Comparison of ENCODE assay signal across 20 cellular contexts in the genomic region with DNA sequence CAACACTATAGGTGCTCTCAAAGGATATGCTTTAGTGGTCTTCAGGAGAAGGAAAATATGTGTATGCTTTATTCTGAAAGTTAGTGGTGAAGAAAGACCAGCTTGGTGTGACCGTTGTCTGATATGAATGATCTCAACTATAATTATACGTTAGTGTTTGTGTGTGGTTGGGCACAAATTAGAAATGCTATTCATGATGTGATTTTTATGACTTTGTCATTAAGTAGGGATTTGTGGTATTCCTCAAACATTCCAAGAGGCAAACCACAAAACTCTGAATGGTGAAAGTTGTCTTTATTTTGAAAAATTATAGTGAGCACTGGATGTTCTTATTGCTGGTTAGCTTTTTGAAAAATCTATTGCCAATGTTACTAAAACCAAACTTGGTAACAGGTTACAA. TPM values are rescaled to one million over a fixed set of nuclear protein-coding genes. Genes with fewer than 3 reads are reported as not detected.
DNase-seq lines count a peak whose midpoint lies in the region; TF ChIP-seq lines count a peak whose summit lies in the region.
"Had no signal": no experiment of that assay in that cellular context is flagged by ENCODE, and none has a peak within 500 bp of the region (broad histone marks: within the 10 kb centered on the region; RNA-seq: fewer than 3 reads in every experiment).

No MANE protein-coding gene starts in this region.

- peak overlapping the region; percentile 40 for H3K4me2 ChIP-seq in smooth muscle cell

- H3K4me3 Mint-ChIP-seq in nephron progenitor cell, result no peak overlapping the region
- H3K4me3 Mint-ChIP-seq in T-helper 2 cell treated with Interferon-gamma antibody and Interleukin-4, amounts not matched to agents 5 μg/mL and 100 μg/mL, for 36 hours, result no peak overlapping the region
- H3K4me3 Mint-ChIP-seq: activated CD4-positive, alpha-beta memory T cell treated with anti-CD3 and anti-CD28 coated beads, Interleukin-2, amount 10 ng/mL, durations not matched to agents 7 days and 5 days had no signal

- 5% methylated on average over 2 of the region's 2 CpGs for WGBS in smooth muscle cell (ENCODE audit: low lambda C conversion rate)

- peaks cover 8% of the 10 kb centered on the region for H3K4me1 ChIP-seq in smooth muscle cell (ENCODE audit: low read depth)

- H3K4me3 ChIP-seq in SK-N-MC (peak overlapping the region; percentile 54), fibroblast of the aortic adventitia (ENCODE audit: low read depth, low read length) (no peak overlapping the region), smooth muscle cell (no peak overlapping the region)

- no peak for TF ChIP-seq CTCF in fibroblast of the aortic adventitia (IDR thresholded peaks at IDR 0.05; ENCODE audit: insufficient read depth, low read length)
- no peak for TF ChIP-seq CTCF in smooth muscle cell (IDR thresholded peaks at IDR 0.05; ENCODE audit: borderline replicate concordance, insufficient read depth, poor library complexity, severe bottlenecking)
- TF ChIP-seq CTCF in nephron progenitor cell (IDR thresholded peaks at IDR 0.05), result no peak

- no peaks in the 10 kb centered on the region for H3K79me2 ChIP-seq in smooth muscle cell (ENCODE audit: low read depth)

- H3K36me3 Mint-ChIP-seq in nephron progenitor cell (ENCODE audit: low read depth), result no peaks in the 10 kb centered on the region
- H3K36me3 Mint-ChIP-seq in T-helper 2 cell treated with Interferon-gamma antibody and Interleukin-4, amounts not matched to agents 5 μg/mL and 100 μg/mL, for 36 hours (ENCODE audit: low read depth), result peaks cover 12% of the 10 kb centered on the region

- peak; percentile 54 for DNase-seq in GM03348 (ENCODE audit: low spot score)
- DNase-seq in SK-N-MC (ENCODE audit: low read depth, low spot score), result peak; percentile 83
- peak; percentile 80 for DNase-seq in fibroblast of the aortic adventitia (ENCODE audit: low read depth)
- no peak for DNase-seq in smooth muscle cell (lab: John Stamatoyannopoulos, UW; ENCODE audit: unreplicated experiment)
- DNase-seq in nephron progenitor cell, result no peak
- no peak for DNase-seq in GOT3 (lab: John Stamatoyannopoulos, UW)
- DNase-seq in SW 1271 (lab: John Stamatoyannopoulos, UW), result no peak
- no peak for DNase-seq in T-helper 2 cell treated with Interferon-gamma antibody and Interleukin-4, amounts not matched to agents 5 μg/mL and 100 μg/mL, for 36 hours (ENCODE audit: low spot score)
- DNase-seq: activated CD4-positive, alpha-beta memory T cell treated with anti-CD3 and anti-CD28 coated beads, Interleukin-2, amount 10 ng/mL, durations not matched to agents 7 days and 5 days; aorta; effector memory CD4-positive, alpha-beta T cell; glutamatergic neuron; Karpas-422; left colon; NCI-H187 treated with DMSO at 0.1 percent for 48 hours; NCI-H748 treated with DMSO at 0.1 percent for 48 hours; stimulated activated CD4-positive, alpha-beta T cell treated with anti-CD3 and anti-CD28 coated beads, Interleukin-2, amount 100 ng/mL, for 24 hours; stimulated activated CD8-positive, alpha-beta memory T cell treated with anti-CD3 and anti-CD28 coated beads, Interleukin-4, amount 100 ng/mL, for 48 hours; trophoblast cell had no signal

- peaks cover 11% of the 10 kb centered on the region for H3K27me3 ChIP-seq in smooth muscle cell (ENCODE audit: low read depth)

- peaks cover 36% of the 10 kb centered on the region for H3K27me3 Mint-ChIP-seq in nephron progenitor cell (ENCODE audit: low read depth, poor library complexity)
- H3K27me3 Mint-ChIP-seq in T-helper 2 cell treated with Interferon-gamma antibody and Interleukin-4, amounts not matched to agents 5 μg/mL and 100 μg/mL, for 36 hours (ENCODE audit: low read depth), result peaks cover 11% of the 10 kb centered on the region
- H3K27me3 Mint-ChIP-seq: activated CD4-positive, alpha-beta memory T cell treated with anti-CD3 and anti-CD28 coated beads, Interleukin-2, amount 10 ng/mL, durations not matched to agents 7 days and 5 days had no signal

- H2AFZ ChIP-seq in smooth muscle cell (ENCODE audit: low read depth), result no peak overlapping the region

- H3K9ac ChIP-seq in SK-N-MC (ENCODE audit: insufficient read length), result no peak overlapping the region
- H3K9ac ChIP-seq in smooth muscle cell (ENCODE audit: low read depth), result no peak overlapping the region

- H3K4me1 Mint-ChIP-seq in nephron progenitor cell, result no peaks in the 10 kb centered on the region
- H3K4me1 Mint-ChIP-seq in T-helper 2 cell treated with Interferon-gamma antibody and Interleukin-4, amounts not matched to agents 5 μg/mL and 100 μg/mL, for 36 hours (ENCODE audit: low read depth), result peaks cover 24% of the 10 kb centered on the region

- no peaks in the 10 kb centered on the region for H3F3A ChIP-seq in smooth muscle cell (ENCODE audit: low read depth)

- H3K27ac Mint-ChIP-seq in nephron progenitor cell, result no peak overlapping the region
- H3K27ac Mint-ChIP-seq in T-helper 2 cell treated with Interferon-gamma antibody and Interleukin-4, amounts not matched to agents 5 μg/mL and 100 μg/mL, for 36 hours, result no peak overlapping the region
- H3K27ac Mint-ChIP-seq: activated T-helper 2 cell treated with anti-CD3 and anti-CD28 coated beads, Interferon-gamma antibody, Interleukin-2, Interleukin-4, amounts not matched to agents 10 μg/mL and 5 μg/mL and 100 μg/mL, durations not matched to agents 14 hours and 24 hours and 36 hours had no signal

- no peaks in the 10 kb centered on the region for H4K20me1 ChIP-seq in smooth muscle cell (ENCODE audit: low read depth)

- no peaks in the 10 kb centered on the region for H3K36me3 ChIP-seq in SK-N-MC (ENCODE audit: insufficient read depth, low read length)
- no peaks in the 10 kb centered on the region for H3K36me3 ChIP-seq in smooth muscle cell (ENCODE audit: low read depth)

- peaks cover 7% of the 10 kb centered on the region for H3K9me3 Mint-ChIP-seq in nephron progenitor cell
- H3K9me3 Mint-ChIP-seq in T-helper 2 cell treated with Interferon-gamma antibody and Interleukin-4, amounts not matched to agents 5 μg/mL and 100 μg/mL, for 36 hours, result no peaks in the 10 kb centered on the region
- H3K9me3 Mint-ChIP-seq: activated CD4-positive, alpha-beta memory T cell treated with anti-CD3 and anti-CD28 coated beads, Interleukin-2, amount 10 ng/mL, durations not matched to agents 7 days and 5 days; activated T-helper 2 cell treated with anti-CD3 and anti-CD28 coated beads, Interferon-gamma antibody, Interleukin-2, Interleukin-4, amounts not matched to agents 10 μg/mL and 5 μg/mL and 100 μg/mL, durations not matched to agents 14 hours and 24 hours and 36 hours had no signal

- H3K9me3 ChIP-seq in SK-N-MC (ENCODE audit: low read depth, low read length), result no peaks in the 10 kb centered on the region
- H3K9me3 ChIP-seq in smooth muscle cell (replicated peaks; ENCODE audit: low read depth), result no peaks in the 10 kb centered on the region

- H3K27ac ChIP-seq in SK-N-MC (no peak overlapping the region), smooth muscle cell (ENCODE audit: low read depth) (no peak overlapping the region)

RNA-seq across cellular contexts. Expression of a gene that starts 6.2 kb away (rescaled TPM):
- total RNA-seq in fibroblast of the aortic adventitia (ENCODE audit: low replicate concordance), result 75.1 and 184 TPM in 2 replicates
- 135 and 140 TPM in 2 replicates for total RNA-seq in smooth muscle cell
- 83.3 and 103 TPM in 2 replicates for polyA plus RNA-seq in smooth muscle cell

Comparison
In these comparisons a context has a peak if more than half of its experiments do, and no peak if none do; other contexts are left out.
1. DNase-seq: peak in GM03348 (single experiment), SK-N-MC (single experiment) and fibroblast of the aortic adventitia (single experiment); none in smooth muscle cell (single experiment), nephron progenitor cell (single experiment), GOT3 (single experiment), SW 1271 (0 of 2) and T-helper 2 cell treated with Interferon-gamma antibody and Interleukin-4, amounts not matched to agents 5 μg/mL and 100 μg/mL, for 36 hours (single experiment).